ENCODE assay signal across 11 cellular contexts in genomic region chr5:142601432-142601831, GRCh38.
DNase-seq lines count a peak whose midpoint lies in the region; ATAC-seq and TF ChIP-seq lines count a peak whose summit lies in the region.
"Had no signal": no experiment of that assay in that cellular context is flagged by ENCODE, and none has a peak within 500 bp of the region (broad histone marks: within the 10 kb centered on the region; RNA-seq: fewer than 3 reads in every experiment).

No MANE protein-coding gene starts in this region.

- no peak for DNase-seq in BJ (ENCODE audit: low read depth)
- DNase-seq in HFF-Myc (ENCODE audit: extremely low read depth, low read depth) = no peak
- DNase-seq in brain microvascular endothelial cell = no peak
- peak; percentile 59 for DNase-seq in mesendoderm
- DNase-seq in activated naive CD4-positive, alpha-beta T cell treated with anti-CD3 and anti-CD28 coated beads for 36 hours = no peak
- DNase-seq in NCI-H146 treated with DMSO at 0.1 percent for 48 hours (lab: John Stamatoyannopoulos, UW; ENCODE audit: unreplicated experiment) = no peak
- no peak for DNase-seq in kidney tubule cell (ENCODE audit: low spot score)
- DNase-seq: activated T-cell treated with anti-CD3 and anti-CD28 coated beads, Interleukin-2, amount 50 U/mL, for 4 hours had no signal

- no peak overlapping the region for H4K5ac ChIP-seq in mesendoderm (ENCODE audit: low read length)

- H2BK15ac ChIP-seq in mesendoderm (replicated peaks; ENCODE audit: low read depth) = no peak overlapping the region

- no peak overlapping the region for H3K4me2 ChIP-seq in mesendoderm (ENCODE audit: low read length)

- peak overlapping the region; percentile 18 for H3K56ac ChIP-seq in mesendoderm (ENCODE audit: low read length)

- no peaks in the 10 kb centered on the region for H3K79me2 ChIP-seq in mesendoderm (ENCODE audit: control insufficient read depth, insufficient read depth, low read length)

- no peaks in the 10 kb centered on the region for H3K27me3 ChIP-seq in BJ (ENCODE audit: control insufficient read depth, insufficient read depth, low read length)
- H3K27me3 ChIP-seq in brain microvascular endothelial cell (replicated peaks) = no peaks in the 10 kb centered on the region
- no peaks in the 10 kb centered on the region for H3K27me3 ChIP-seq in mesendoderm (ENCODE audit: insufficient read depth, low read length, poor library complexity)
- H3K27me3 ChIP-seq: upper lobe of left lung had no signal

- ATAC-seq in HG02623 (IDR thresholded peaks at IDR 0.05; ENCODE audit: unreplicated experiment) = no peak
- ATAC-seq: activated T-cell treated with anti-CD3 and anti-CD28 coated beads, Interleukin-2, amount 50 U/mL, for 4 hours had no signal

- no CpG with 5 or more reads among the region's 3 CpGs for WGBS in mesendoderm (ENCODE audit: extremely low coverage, insufficient coverage, low lambda C conversion rate)

- H3K9ac ChIP-seq in mesendoderm (ENCODE audit: low read length) = no peak overlapping the region

- CTCF ChIA-PET in BJ (lab: Yijun Ruan, JAX) = interaction anchor here (0.9 to 2.6 kb wide), 5 partner anchors 10 to 112 kb away, joined by 3 to 13 read pairs (median 5); no protein-coding TSS in a partner anchor
- CTCF ChIA-PET in activated naive CD4-positive, alpha-beta T cell treated with anti-CD3 and anti-CD28 coated beads for 36 hours (lab: Charles Lee) = interaction anchor here (0.7 to 1.1 kb wide), 2 partner anchors 54 to 111 kb away, joined by 3 read pairs; no protein-coding TSS in a partner anchor

- no peak overlapping the region for H4K8ac ChIP-seq in mesendoderm (ENCODE audit: low read depth, low read length)

- TF ChIP-seq CTCF in BJ (IDR thresholded peaks at IDR 0.05; ENCODE audit: insufficient read depth, low read depth, low read length) (peak; percentile 28; the same call in 1 of the 2 replicates), HFF-Myc (IDR thresholded peaks at IDR 0.05; ENCODE audit: low read depth, low read length, missing control alignments) (peak; percentile 19), brain microvascular endothelial cell (IDR thresholded peaks at IDR 0.05; ENCODE audit: low read depth, low read length, missing control alignments) (peak; percentile 53)

- peaks cover 2% of the 10 kb centered on the region for H3K4me1 ChIP-seq in mesendoderm (ENCODE audit: control insufficient read depth, low read depth, low read length)

- H2BK5ac ChIP-seq in mesendoderm (ENCODE audit: low read length) = no peak overlapping the region

- H3K36me3 ChIP-seq in BJ (ENCODE audit: control insufficient read depth, insufficient read depth, low read length) = no peaks in the 10 kb centered on the region
- H3K36me3 ChIP-seq in brain microvascular endothelial cell (replicated peaks) = no peaks in the 10 kb centered on the region
- no peaks in the 10 kb centered on the region for H3K36me3 ChIP-seq in mesendoderm (ENCODE audit: control insufficient read depth, insufficient read depth, low read length)
- H3K36me3 ChIP-seq: upper lobe of left lung had no signal

- intact Hi-C loops in activated naive CD4-positive, alpha-beta T cell treated with anti-CD3 and anti-CD28 coated beads for 36 hours (cut with micrococcal nuclease) = no loop called here

- H3K4me3 ChIP-seq in BJ (ENCODE audit: low read depth, low read length) (no peak overlapping the region), HFF-Myc (replicated peaks; ENCODE audit: low read depth, low read length) (no peak overlapping the region), brain microvascular endothelial cell (ENCODE audit: low read depth, low read length) (no peak overlapping the region), mesendoderm (ENCODE audit: low read length) (no peak overlapping the region)

- in situ Hi-C loops in brain microvascular endothelial cell (cut with HindIII; ENCODE audit: low pct_ligation_motif_present, low sequenced_read_pairs) = no loop called here

- no peak overlapping the region for H2AK5ac ChIP-seq in mesendoderm (ENCODE audit: low read length)

- no peaks in the 10 kb centered on the region for H3K4me1 Mint-ChIP-seq in activated naive CD4-positive, alpha-beta T cell treated with anti-CD3 and anti-CD28 coated beads for 36 hours (ENCODE audit: low read depth)

- H3K23ac ChIP-seq in mesendoderm (ENCODE audit: low read length) = no peak overlapping the region

- H3K27me3 Mint-ChIP-seq in activated naive CD4-positive, alpha-beta T cell treated with anti-CD3 and anti-CD28 coated beads for 36 hours (ENCODE audit: low read depth) = peaks cover 8% of the 10 kb centered on the region

- H3K36me3 Mint-ChIP-seq in activated naive CD4-positive, alpha-beta T cell treated with anti-CD3 and anti-CD28 coated beads for 36 hours (ENCODE audit: low read depth) = no peaks in the 10 kb centered on the region

- no peak overlapping the region for H3K18ac ChIP-seq in mesendoderm (ENCODE audit: low read length)

- no peak overlapping the region for H3K4me3 Mint-ChIP-seq in activated naive CD4-positive, alpha-beta T cell treated with anti-CD3 and anti-CD28 coated beads for 36 hours
- H3K4me3 Mint-ChIP-seq: activated T-cell treated with anti-CD3 and anti-CD28 coated beads, Interleukin-2, amount 50 U/mL, for 4 hours; dendritic cell treated with granulocyte-macrophage colony-stimulating factor and Interleukin-4, amounts not matched to agents 40 ng/mL and 50 ng/mL, for 4 days had no signal

- H2BK120ac ChIP-seq in mesendoderm (ENCODE audit: low read depth, low read length) = peak overlapping the region; percentile 23

- H3K27ac Mint-ChIP-seq in activated naive CD4-positive, alpha-beta T cell treated with anti-CD3 and anti-CD28 coated beads for 36 hours = no peak overlapping the region
- H3K27ac Mint-ChIP-seq: dendritic cell treated with granulocyte-macrophage colony-stimulating factor and Interleukin-4, amounts not matched to agents 40 ng/mL and 50 ng/mL, for 4 days had no signal

- H3K4ac ChIP-seq in mesendoderm (ENCODE audit: low read depth, low read length) = no peak overlapping the region

- H3K79me1 ChIP-seq in mesendoderm (ENCODE audit: low read length) = no peaks in the 10 kb centered on the region

- H3K9me3 Mint-ChIP-seq in activated naive CD4-positive, alpha-beta T cell treated with anti-CD3 and anti-CD28 coated beads for 36 hours = no peaks in the 10 kb centered on the region
- H3K9me3 Mint-ChIP-seq: activated T-cell treated with anti-CD3 and anti-CD28 coated beads, Interleukin-2, amount 50 U/mL, for 4 hours; dendritic cell treated with granulocyte-macrophage colony-stimulating factor and Interleukin-4, amounts not matched to agents 40 ng/mL and 50 ng/mL, for 4 days had no signal

- POLR2A ChIA-PET in BJ (lab: Charles Lee) = no interaction called here

- H3K27ac ChIP-seq in brain microvascular endothelial cell = no peak overlapping the region
- no peak overlapping the region for H3K27ac ChIP-seq in mesendoderm (ENCODE audit: low read depth, low read length)
